1 cellular context compared by ENCODE assay signal in the genomic region with DNA sequence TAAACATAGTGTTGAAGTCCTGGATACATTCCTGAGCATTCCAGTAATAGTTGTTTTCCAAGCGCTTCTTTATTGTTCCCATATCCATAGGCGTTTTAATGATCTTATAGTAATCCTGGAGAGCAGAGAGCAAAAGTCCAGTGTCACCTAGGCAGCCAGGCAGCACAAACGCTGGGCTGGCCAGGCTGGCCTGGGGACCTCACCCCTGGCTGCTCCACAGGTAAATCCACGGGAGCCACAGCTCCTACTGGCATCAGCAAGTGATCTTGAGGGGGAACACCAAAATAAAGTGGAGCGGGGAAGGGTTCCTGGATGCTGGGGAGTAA.
TF ChIP-seq lines count a peak whose summit lies in the region.

No MANE protein-coding gene starts in this region.

TF ChIP-seq in HepG2, 621 proteins besides CTCF, POLR2A, EP300 and RAD21 (continued from another document):
- TF ChIP-seq, protein P1, sequence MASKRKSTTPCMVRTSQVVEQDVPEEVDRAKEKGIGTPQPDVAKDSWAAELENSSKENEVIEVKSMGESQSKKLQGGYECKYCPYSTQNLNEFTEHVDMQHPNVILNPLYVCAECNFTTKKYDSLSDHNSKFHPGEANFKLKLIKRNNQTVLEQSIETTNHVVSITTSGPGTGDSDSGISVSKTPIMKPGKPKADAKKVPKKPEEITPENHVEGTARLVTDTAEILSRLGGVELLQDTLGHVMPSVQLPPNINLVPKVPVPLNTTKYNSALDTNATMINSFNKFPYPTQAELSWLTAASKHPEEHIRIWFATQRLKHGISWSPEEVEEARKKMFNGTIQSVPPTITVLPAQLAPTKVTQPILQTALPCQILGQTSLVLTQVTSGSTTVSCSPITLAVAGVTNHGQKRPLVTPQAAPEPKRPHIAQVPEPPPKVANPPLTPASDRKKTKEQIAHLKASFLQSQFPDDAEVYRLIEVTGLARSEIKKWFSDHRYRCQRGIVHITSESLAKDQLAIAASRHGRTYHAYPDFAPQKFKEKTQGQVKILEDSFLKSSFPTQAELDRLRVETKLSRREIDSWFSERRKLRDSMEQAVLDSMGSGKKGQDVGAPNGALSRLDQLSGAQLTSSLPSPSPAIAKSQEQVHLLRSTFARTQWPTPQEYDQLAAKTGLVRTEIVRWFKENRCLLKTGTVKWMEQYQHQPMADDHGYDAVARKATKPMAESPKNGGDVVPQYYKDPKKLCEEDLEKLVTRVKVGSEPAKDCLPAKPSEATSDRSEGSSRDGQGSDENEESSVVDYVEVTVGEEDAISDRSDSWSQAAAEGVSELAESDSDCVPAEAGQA (IDR thresholded peaks at IDR 0.05; ENCODE audit: low read depth) = no peak
- TF ChIP-seq, protein P1 (CRISPR knock-in tag; IDR thresholded peaks at IDR 0.05; ENCODE audit: borderline replicate concordance) = no peak
- TF ChIP-seq CHCHD3 (CRISPR knock-in tag; IDR thresholded peaks at IDR 0.05) (no peak), ZSCAN30 (CRISPR knock-in tag; IDR thresholded peaks at IDR 0.05) (no peak)
- TF ChIP-seq, protein P2, sequence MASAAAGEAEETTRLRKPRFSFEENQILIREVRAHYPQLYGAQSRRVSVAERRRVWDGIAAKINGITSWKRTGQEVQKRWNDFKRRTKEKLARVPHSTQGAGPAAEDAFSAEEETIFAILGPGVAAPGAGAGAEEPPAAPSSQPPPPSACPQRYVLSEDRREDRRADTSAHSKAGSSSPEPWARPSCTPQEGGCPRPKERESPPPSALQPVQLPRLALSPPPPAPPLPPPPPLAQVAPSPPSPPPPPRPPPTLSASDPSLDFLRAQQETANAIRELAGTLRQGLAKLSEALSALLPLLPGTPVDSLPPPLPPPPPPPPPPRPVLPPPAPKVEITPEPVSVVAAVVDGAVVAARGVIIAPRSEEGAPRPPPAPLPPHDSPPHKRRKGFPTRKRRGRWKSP (CRISPR knock-in tag; IDR thresholded peaks at IDR 0.05) = no peak
